18 cellular contexts compared by ENCODE assay signal in genomic region chr21:29190920-29191319, GRCh38.
DNase-seq lines count a peak whose midpoint lies in the region; ATAC-seq and TF ChIP-seq lines count a peak whose summit lies in the region.
"Had no signal": no experiment of that assay in that cellular context is flagged by ENCODE, and none has a peak within 500 bp of the region (broad histone marks: within the 10 kb centered on the region; RNA-seq: fewer than 3 reads in every experiment).

No MANE protein-coding gene starts in this region.

- no peaks in the 10 kb centered on the region for H3K27me3 Mint-ChIP-seq in activated T-cell treated with anti-CD3 and anti-CD28 coated beads, Interleukin-2, amount 50 U/mL, for 72 hours (ENCODE audit: low read depth)

- whole genome bisulfite sequencing in upper lobe of left lung, 2 donors, result 71 to 83% methylated on average over 2 of the region's 2 CpGs

- ATAC-seq in activated T-cell treated with anti-CD3 and anti-CD28 coated beads, Interleukin-2, amount 50 U/mL, for 72 hours (replicated peaks in 1 of 2), result peak; percentile 47 to 50
- ATAC-seq in left lobe of liver (peak; percentile 74), upper lobe of left lung (ENCODE audit: low FRiP score in 2 of 2) (peak in 1 of 2 donors; percentile 47), HG02571 (IDR thresholded peaks at IDR 0.05; ENCODE audit: unreplicated experiment) (no peak)
- ATAC-seq: heart left ventricle had no signal

- H3K36me3 ChIP-seq in adipocyte (ENCODE audit: control insufficient read depth, insufficient read depth, low read length, severe bottlenecking) (no peaks in the 10 kb centered on the region), upper lobe of left lung (no peaks in the 10 kb centered on the region)
- H3K36me3 ChIP-seq: BE2C, heart left ventricle had no signal

- H3K27me3 ChIP-seq in adipocyte (replicated peaks; ENCODE audit: control insufficient read depth, insufficient read depth, low read length) (no peaks in the 10 kb centered on the region), upper lobe of left lung (no peaks in the 10 kb centered on the region)
- H3K27me3 ChIP-seq: BE2C, heart left ventricle had no signal

- no peak overlapping the region for H3K9ac ChIP-seq in adipocyte (ENCODE audit: low read length)

- no peak for TF ChIP-seq CTCF in upper lobe of left lung (IDR thresholded peaks at IDR 0.05)

- H3K4me3 Mint-ChIP-seq in activated T-cell treated with anti-CD3 and anti-CD28 coated beads, Interleukin-2, amount 50 U/mL, for 72 hours, result no peak overlapping the region

- no peak for TF ChIP-seq POLR2A in upper lobe of left lung (IDR thresholded peaks at IDR 0.05)

- no peaks in the 10 kb centered on the region for H3K9me3 Mint-ChIP-seq in activated T-cell treated with anti-CD3 and anti-CD28 coated beads, Interleukin-2, amount 50 U/mL, for 72 hours

- peak in 1 of 4 donors; percentile 20 for TF ChIP-seq EP300 in upper lobe of left lung (IDR thresholded peaks at IDR 0.05)

- H3K4me3 ChIP-seq in adipocyte (ENCODE audit: low read length), result no peak overlapping the region
- no peak overlapping the region for H3K4me3 ChIP-seq in upper lobe of left lung
- H3K4me3 ChIP-seq: coronary artery, heart left ventricle, lung had no signal

- no peak for DNase-seq in activated T-cell treated with anti-CD3 and anti-CD28 coated beads, Interleukin-2, amount 50 U/mL, for 72 hours
- DNase-seq in activated T-cell treated with anti-CD3 and anti-CD28 coated beads for 4 hours (no peak), adipocyte (ENCODE audit: low read depth) (peak; percentile 81), left lobe of liver (ENCODE audit: low spot score) (peak; percentile 84), upper lobe of left lung (peak in 1 of 2 donors; percentile 41), T1000 (lab: John Stamatoyannopoulos, UW) (no peak), globus pallidus (ENCODE audit: low spot score) (no peak)
- DNase-seq: activated CD4-positive, alpha-beta T cell treated with anti-CD3 and anti-CD28 coated beads for 4 hours; BE2C; GF-D8; NCI-H1417 treated with DMSO at 0.1 percent for 48 hours; NCI-H748 treated with DMSO at 0.1 percent for 48 hours; stimulated activated CD4-positive, alpha-beta T cell treated with anti-CD3 and anti-CD28 coated beads, Interleukin-4, amount 100 ng/mL, for 24 hours; SW 1271 had no signal

- H3K27ac ChIP-seq in upper lobe of left lung, result peak overlapping the region in 3 of 4 donors; percentile 8 to 72 (median 66)
- H3K27ac ChIP-seq: coronary artery had no signal

- H3K27ac Mint-ChIP-seq in activated T-cell treated with anti-CD3 and anti-CD28 coated beads, Interleukin-2, amount 50 U/mL, for 72 hours, result no peak overlapping the region

- H3K9me3 ChIP-seq in adipocyte (ENCODE audit: control insufficient read depth, low read length), result no peaks in the 10 kb centered on the region
- no peaks in the 10 kb centered on the region for H3K9me3 ChIP-seq in upper lobe of left lung
- H3K9me3 ChIP-seq: BE2C, heart left ventricle had no signal

- peaks cover 26% of the 10 kb centered on the region for H3K4me1 Mint-ChIP-seq in activated T-cell treated with anti-CD3 and anti-CD28 coated beads, Interleukin-2, amount 50 U/mL, for 72 hours (ENCODE audit: low read depth)

- H3K4me1 ChIP-seq in adipocyte (ENCODE audit: control insufficient read depth, insufficient read depth, low read length), result peaks cover 67% of the 10 kb centered on the region
- peaks cover 3 to 12% (median 7%) of the 10 kb centered on the region in 4 donors for H3K4me1 ChIP-seq in upper lobe of left lung
- H3K4me1 ChIP-seq: BE2C had no signal

- H3K36me3 Mint-ChIP-seq in activated T-cell treated with anti-CD3 and anti-CD28 coated beads, Interleukin-2, amount 50 U/mL, for 72 hours (ENCODE audit: insufficient read depth in 2 of 2), result no peaks in the 10 kb centered on the region

Comparison
In these comparisons a context has a peak if more than half of its experiments do, and no peak if none do; other contexts are left out.
1. DNase-seq: peak in adipocyte (single experiment) and left lobe of liver (single experiment); none in activated T-cell treated with anti-CD3 and anti-CD28 coated beads, Interleukin-2, amount 50 U/mL, for 72 hours (0 of 2), activated T-cell treated with anti-CD3 and anti-CD28 coated beads for 4 hours (single experiment), T1000 (single experiment) and globus pallidus (single experiment).